In the genomic region with DNA sequence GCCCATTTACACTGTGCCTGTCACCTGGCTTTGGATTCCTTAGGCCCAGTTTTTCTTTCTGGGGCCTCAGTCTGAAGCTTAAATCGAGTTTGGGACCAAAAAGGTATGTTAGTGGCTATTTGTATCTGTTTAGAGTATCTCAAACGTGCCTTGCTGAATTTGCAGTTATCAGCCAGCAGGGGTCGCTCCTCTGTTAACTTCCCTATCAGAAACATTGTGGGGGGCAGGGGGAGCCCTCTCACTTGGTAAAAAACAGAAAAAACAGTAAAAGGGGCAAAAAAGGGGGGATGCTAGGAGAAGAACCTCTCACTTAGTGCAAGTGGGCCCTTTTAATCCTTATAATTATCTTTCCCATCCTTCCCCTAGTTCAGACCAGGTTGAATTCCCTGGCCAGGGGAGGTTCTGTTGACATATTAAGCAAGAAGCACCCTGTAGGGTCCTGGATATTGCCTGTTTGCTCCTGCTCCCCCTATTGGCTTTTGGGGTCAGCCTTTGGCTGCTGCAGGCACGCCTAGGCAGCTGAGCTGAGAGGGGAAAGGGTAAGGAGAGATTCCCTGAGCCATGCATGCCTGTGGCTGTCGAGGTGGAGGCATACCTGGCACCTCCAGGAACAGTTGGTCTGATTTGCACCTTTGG, we compare ENCODE assay signal across 9 cellular contexts. TPM values are rescaled to one million over a fixed set of nuclear protein-coding genes. Genes with fewer than 3 reads are reported as not detected.
A peak's percentile ranks its signal among the peaks of the same experiment; 100 is the strongest.
DNase-seq lines count a peak whose midpoint lies in the region; ATAC-seq and TF ChIP-seq lines count a peak whose summit lies in the region.
"Had no signal": no experiment of that assay in that cellular context is flagged by ENCODE, and none has a peak within 500 bp of the region (broad histone marks: within the 10 kb centered on the region; RNA-seq: fewer than 3 reads in every experiment).

No MANE protein-coding gene starts in this region.

- TF ChIP-seq CTCF in OCI-LY3 (IDR thresholded peaks at IDR 0.05; ENCODE audit: low read depth, low read length) (peak; percentile 65), endodermal cell (conservative IDR thresholded peaks at IDR 0.05) (peak; percentile 78), spleen (IDR thresholded peaks at IDR 0.05 in 8 of 11, conservative IDR thresholded peaks at IDR 0.05 in 3 of 11) (peak in 8 of 11 experiments; percentile 11 to 73 (median 53))

- H3K4me3 Mint-ChIP-seq in endodermal cell, result no peak overlapping the region

- H3K9ac ChIP-seq in OCI-LY3 (ENCODE audit: low read length) (no peak overlapping the region), endodermal cell (ENCODE audit: extremely low read depth, low read length, poor library complexity, severe bottlenecking) (no peak overlapping the region)

- no peaks in the 10 kb centered on the region for H3K27me3 ChIP-seq in OCI-LY3 (ENCODE audit: low read depth, low read length)
- no peaks in the 10 kb centered on the region for H3K27me3 ChIP-seq in endodermal cell (ENCODE audit: control insufficient read depth, insufficient read depth, low read length, poor library complexity, severe bottlenecking)
- no peaks in the 10 kb centered on the region for H3K27me3 ChIP-seq in spleen (replicated peaks in 1 of 7)

- no peaks in the 10 kb centered on the region for H3K4me1 Mint-ChIP-seq in endodermal cell

- H3K4me2 ChIP-seq in OCI-LY3 (ENCODE audit: low read length), result no peak overlapping the region

- WGBS in endodermal cell (ENCODE audit: insufficient coverage in 1 of 2, insufficient read length in 1 of 2), 2 experiments, result 60 to 100% methylated on average over 1 to 5 of the region's 5 CpGs
- WGBS in spleen, 5 donors, result 62 to 78% (median 69%) methylated on average over 5 of the region's 5 CpGs

- no peak for TF ChIP-seq POLR2A in spleen (IDR thresholded peaks at IDR 0.05)

- no peaks in the 10 kb centered on the region for H4K20me1 ChIP-seq in OCI-LY3 (ENCODE audit: insufficient read depth, low read length)

- H3K4me3 ChIP-seq in OCI-LY3 (ENCODE audit: low read length) (no peak overlapping the region), endodermal cell (ENCODE audit: low read length) (no peak overlapping the region), spleen (no peak overlapping the region)

- ATAC-seq in HG03135 (IDR thresholded peaks at IDR 0.05; ENCODE audit: unreplicated experiment) (no peak), GM19397 (IDR thresholded peaks at IDR 0.05; ENCODE audit: unreplicated experiment) (no peak)

- H3K27ac Mint-ChIP-seq in endodermal cell, result no peak overlapping the region

- DNase-seq in activated T-cell treated with anti-CD3 and anti-CD28 coated beads for 1 hour (ENCODE audit: low read depth) (peak; percentile 9), activated T-cell treated with anti-CD3 and anti-CD28 coated beads for 4 hours (no peak), endodermal cell (no peak), spleen (no peak), SK-N-DZ (ENCODE audit: low spot score) (no peak)
- DNase-seq: islet precursor cell had no signal

- H3K4me1 ChIP-seq in OCI-LY3 (ENCODE audit: low read length) (no peaks in the 10 kb centered on the region), endodermal cell (ENCODE audit: control insufficient read depth, insufficient read depth, low read length) (no peaks in the 10 kb centered on the region), spleen (peaks cover 0 to 19% (median 0%) of the 10 kb centered on the region in 6 donors)

- H3K36me3 ChIP-seq in OCI-LY3 (replicated peaks; ENCODE audit: low read depth, low read length) (peaks cover 4% of the 10 kb centered on the region), endodermal cell (ENCODE audit: control insufficient read depth, insufficient read depth, low read length) (no peaks in the 10 kb centered on the region), spleen (no peaks in the 10 kb centered on the region)

- H3K9me3 Mint-ChIP-seq in endodermal cell, result peaks cover 6% of the 10 kb centered on the region

- H3K27me3 Mint-ChIP-seq in endodermal cell (ENCODE audit: insufficient read depth), result no peaks in the 10 kb centered on the region

- H2AFZ ChIP-seq in OCI-LY3 (ENCODE audit: low read depth, low read length), result no peak overlapping the region

- H3K9me3 ChIP-seq in OCI-LY3 (ENCODE audit: insufficient read depth, low read length), result no peaks in the 10 kb centered on the region
- H3K9me3 ChIP-seq in endodermal cell (ENCODE audit: control insufficient read depth, low read length), result no peaks in the 10 kb centered on the region
- peaks cover 0 to 4% (median 0%) of the 10 kb centered on the region in 8 donors for H3K9me3 ChIP-seq in spleen

- no peaks in the 10 kb centered on the region for H3K79me2 ChIP-seq in OCI-LY3 (ENCODE audit: low read length)

- H3K27ac ChIP-seq in OCI-LY3 (ENCODE audit: low read length) (no peak overlapping the region), endodermal cell (ENCODE audit: low read depth, low read length) (no peak overlapping the region), spleen (no peak overlapping the region)

- intact Hi-C loops in spleen (cut with DNase I; ENCODE audit: low total_unique reads), result no loop called here

- no peaks in the 10 kb centered on the region for H3K36me3 Mint-ChIP-seq in endodermal cell (ENCODE audit: low read depth)

RNA-seq across cellular contexts. Expression of a gene that starts 8.8 kb away (rescaled TPM):
- total RNA-seq in endodermal cell (under 1 TPM; 0.13 to 0.15 TPM), spleen (10 to 100 TPM; 30.4 to 53.8 (median 44.7) TPM)
- 0.21 TPM for polyA plus RNA-seq in endodermal cell (2013, experiment 1 of 2)
- 0.08 TPM for polyA plus RNA-seq in endodermal cell (2013, experiment 2 of 2)
- 10 to 100 TPM; 13.2 to 18.6 (median 16.3) TPM for polyA plus RNA-seq in spleen
- 1.0 TPM in 1 of 2 replicates, not detected in the other for polyA plus RNA-seq in SK-N-DZ (2014; cell fraction: cytosol; rRNA removed)
- not detected in 2 replicates for polyA plus RNA-seq in SK-N-DZ (2014; cell fraction: nucleus; rRNA removed)

RNA-seq across cellular contexts. Expression of a gene that starts 16.7 kb away (rescaled TPM):
- total RNA-seq in endodermal cell, result 10 to 100 TPM; 27.5 to 53.0 TPM
- 28.7 TPM for polyA plus RNA-seq in endodermal cell (2013, experiment 1 of 2)
- polyA plus RNA-seq in endodermal cell (2013, experiment 2 of 2), result 27.2 TPM
- total RNA-seq in spleen, result 100 to 1,000 TPM; 118 to 498 (median 190) TPM
- 10 to 100 TPM; 49.1 to 65.7 (median 50.8) TPM for polyA plus RNA-seq in spleen
- polyA plus RNA-seq in SK-N-DZ (2014; cell fraction: cytosol; rRNA removed), result 34.8 and 46.4 TPM in 2 replicates
- 39.6 and 62.8 TPM in 2 replicates for polyA plus RNA-seq in SK-N-DZ (2014; cell fraction: nucleus; rRNA removed)

Comparison
In these comparisons a context has a peak if more than half of its experiments do, and no peak if none do; other contexts are left out.
1. RNA of a gene that starts 8.8 kb away (total RNA-seq): 30.4 to 53.8 TPM in spleen; 0.13 to 0.15 TPM in endodermal cell; every median in the first group is over 10 times any median in the second.
2. Peak in every context shown above with its lines, with median percentiles within 50 percentile points of each other: CTCF ChIP-seq.